Comparison of ENCODE assay signal across 8 cellular contexts in genomic region chr22:50189184-50189848, GRCh38. TPM values are rescaled to one million over a fixed set of nuclear protein-coding genes. Genes with fewer than 3 reads are reported as not detected.
DNase-seq lines count a peak whose midpoint lies in the region; ATAC-seq and TF ChIP-seq lines count a peak whose summit lies in the region.

No MANE protein-coding gene starts in this region.

- H2AFZ ChIP-seq in Loucy (ENCODE audit: low read length), result no peak overlapping the region

- H3K4me3 ChIP-seq in BLaER1 (peak overlapping the region; percentile 99), Loucy (ENCODE audit: low read length, poor library complexity, severe bottlenecking) (peak overlapping the region; percentile 94), mucosa of stomach (ENCODE audit: low read length) (no peak overlapping the region), brain microvascular endothelial cell (ENCODE audit: low read depth, low read length) (no peak overlapping the region)

- TF ChIP-seq CTCF in Loucy (conservative IDR thresholded peaks at IDR 0.05; ENCODE audit: low read length) (no peak), MCF 10A (IDR thresholded peaks at IDR 0.05; ENCODE audit: unreplicated experiment) (no peak), brain microvascular endothelial cell (IDR thresholded peaks at IDR 0.05; ENCODE audit: low read depth, low read length, missing control alignments) (no peak)

- ATAC-seq in HG03097 (IDR thresholded peaks at IDR 0.05; ENCODE audit: low FRiP score, unreplicated experiment), result no peak

- peaks cover 70% of the 10 kb centered on the region for H3K79me2 ChIP-seq in Loucy (ENCODE audit: insufficient read depth, low read length)

- DNase-seq in MCF 10A (ENCODE audit: unreplicated experiment) (no peak), NOMO-1 treated with DMSO at 0.1 percent for 48 hours (lab: John Stamatoyannopoulos, UW; ENCODE audit: unreplicated experiment) (no peak), brain microvascular endothelial cell (no peak), ecto neural progenitor cell (ENCODE audit: low spot score) (no peak)

- peak overlapping the region; percentile 99 for H3K27ac ChIP-seq in BLaER1
- H3K27ac ChIP-seq in brain microvascular endothelial cell, result no peak overlapping the region

- H3K27me3 Mint-ChIP-seq in MCF 10A (ENCODE audit: insufficient read depth, unreplicated experiment), result no peaks in the 10 kb centered on the region

- H3K36me3 Mint-ChIP-seq in MCF 10A (ENCODE audit: insufficient read depth, unreplicated experiment), result peaks cover 24% of the 10 kb centered on the region

- peaks cover 13% of the 10 kb centered on the region; the same call in 1 of the 2 replicates for H3F3A ChIP-seq in Loucy (ENCODE audit: low read depth)

- H3K27me3 ChIP-seq in BLaER1 (peaks cover 11% of the 10 kb centered on the region), Loucy (ENCODE audit: insufficient read depth, low read length, poor library complexity, severe bottlenecking) (no peaks in the 10 kb centered on the region), mucosa of stomach (ENCODE audit: control insufficient read depth, insufficient read depth, low read length) (no peaks in the 10 kb centered on the region), brain microvascular endothelial cell (replicated peaks) (no peaks in the 10 kb centered on the region)

- POLR2A ChIA-PET in MCF 10A (lab: Yijun Ruan, JAX), result interaction anchor here (1.2 to 1.8 kb wide), 3 partner anchors 13 to 40 kb away, joined by 4 to 7 read pairs (median 7); no protein-coding TSS in a partner anchor

- H3K4me1 ChIP-seq in BLaER1, result peaks cover 84% of the 10 kb centered on the region
- peaks cover 56% of the 10 kb centered on the region for H3K4me1 ChIP-seq in Loucy (ENCODE audit: insufficient read depth, low read length, poor library complexity, severe bottlenecking)
- peaks cover 69% of the 10 kb centered on the region for H3K4me1 ChIP-seq in mucosa of stomach (ENCODE audit: control insufficient read depth, insufficient read depth, low read length)

- intact Hi-C loops in MCF 10A (cut with micrococcal nuclease), result no loop called here

- BruUV-seq in MCF 10A (replicated peaks; lab: Mats Ljungman, UMichigan), result no TSS peak

- peak overlapping the region; percentile 69 for H3K27ac Mint-ChIP-seq in MCF 10A (ENCODE audit: low read depth, unreplicated experiment)

- peaks cover 5% of the 10 kb centered on the region for H3K4me1 Mint-ChIP-seq in MCF 10A (ENCODE audit: insufficient read depth, unreplicated experiment)

- H4K20me1 ChIP-seq in BLaER1 (peaks cover 39% of the 10 kb centered on the region), Loucy (ENCODE audit: insufficient read depth, low read length, poor library complexity, severe bottlenecking) (peaks cover 32% of the 10 kb centered on the region)

- CTCF ChIA-PET in MCF 10A (lab: Yijun Ruan, JAX), result interaction anchor here (0.6 to 3.2 kb wide), 9 partner anchors 9 to 502 kb away, joined by 3 to 21 read pairs (median 4); no protein-coding TSS in a partner anchor

- no peaks in the 10 kb centered on the region for H3K9me3 Mint-ChIP-seq in MCF 10A (ENCODE audit: unreplicated experiment)

- peak overlapping the region; percentile 98 for H3K4me2 ChIP-seq in BLaER1
- H3K4me2 ChIP-seq in Loucy (ENCODE audit: low read depth, low read length, poor library complexity, severe bottlenecking), result peak overlapping the region; percentile 96

- peak overlapping the region; percentile 73 for H3K4me3 Mint-ChIP-seq in MCF 10A (ENCODE audit: unreplicated experiment)

- H3K9me3 ChIP-seq in BLaER1, result no peaks in the 10 kb centered on the region
- H3K9me3 ChIP-seq in Loucy (ENCODE audit: insufficient read depth, low read depth, low read length), result no peaks in the 10 kb centered on the region
- no peaks in the 10 kb centered on the region for H3K9me3 ChIP-seq in mucosa of stomach (ENCODE audit: control insufficient read depth, low read length)

- H3K9me2 ChIP-seq in Loucy (replicated peaks; ENCODE audit: low read depth, low read length), result no peaks in the 10 kb centered on the region

- H3K9ac ChIP-seq in BLaER1 (peak overlapping the region; percentile 99), Loucy (ENCODE audit: low read depth, low read length, poor library complexity, severe bottlenecking) (peak overlapping the region; percentile 92), mucosa of stomach (ENCODE audit: low read length) (peak overlapping the region; percentile 82)

- in situ Hi-C loops in brain microvascular endothelial cell (cut with HindIII; ENCODE audit: low pct_ligation_motif_present, low sequenced_read_pairs), result no loop called here

- H3K36me3 ChIP-seq in BLaER1 (peaks cover 20% of the 10 kb centered on the region), Loucy (ENCODE audit: insufficient read depth, low read length) (peaks cover 6% of the 10 kb centered on the region; the same call in 1 of the 2 replicates), mucosa of stomach (ENCODE audit: control insufficient read depth, insufficient read depth, low read length) (peaks cover 2% of the 10 kb centered on the region), brain microvascular endothelial cell (replicated peaks) (peaks cover 16% of the 10 kb centered on the region)

RNA-seq across cellular contexts. Expression of gene TRABD, which starts 3.6 kb away (rescaled TPM):
- total RNA-seq in MCF 10A (2022), result 60.6 and 63.8 TPM in 2 replicates

RNA-seq across cellular contexts. Expression of gene SELENOO, which starts 11.5 kb away (rescaled TPM):
- 16.1 and 21.9 TPM in 2 replicates for total RNA-seq in MCF 10A (2022)

RNA-seq across cellular contexts. Expression of gene PANX2, which starts 18.8 kb away (rescaled TPM):
- total RNA-seq in MCF 10A (2022), result 0.77 and 2.7 TPM in 2 replicates

RNA-seq across cellular contexts. Expression of gene TUBGCP6, which starts 55.5 kb away (rescaled TPM):
- total RNA-seq in MCF 10A (2022), result 27.6 and 27.9 TPM in 2 replicates

Comparison
In these comparisons a context has a peak if more than half of its experiments do, and no peak if none do; other contexts are left out.
1. H3K4me3 ChIP-seq: peak in BLaER1 (single experiment) and Loucy (single experiment); none in mucosa of stomach (single experiment) and brain microvascular endothelial cell (single experiment).
2. Peak in every context shown above with its lines, with median percentiles within 50 percentile points of each other: H3K9ac ChIP-seq.